ENCODE assay signal across 1 cellular context in genomic region chr7:49483142-49483541, GRCh38.
TF ChIP-seq lines count a peak whose summit lies in the region.

No MANE protein-coding gene starts in this region.

TF ChIP-seq in GM23338, 12 proteins besides CTCF, POLR2A, EP300 and RAD21 (continued from another document):
- TF ChIP-seq, protein P1, sequence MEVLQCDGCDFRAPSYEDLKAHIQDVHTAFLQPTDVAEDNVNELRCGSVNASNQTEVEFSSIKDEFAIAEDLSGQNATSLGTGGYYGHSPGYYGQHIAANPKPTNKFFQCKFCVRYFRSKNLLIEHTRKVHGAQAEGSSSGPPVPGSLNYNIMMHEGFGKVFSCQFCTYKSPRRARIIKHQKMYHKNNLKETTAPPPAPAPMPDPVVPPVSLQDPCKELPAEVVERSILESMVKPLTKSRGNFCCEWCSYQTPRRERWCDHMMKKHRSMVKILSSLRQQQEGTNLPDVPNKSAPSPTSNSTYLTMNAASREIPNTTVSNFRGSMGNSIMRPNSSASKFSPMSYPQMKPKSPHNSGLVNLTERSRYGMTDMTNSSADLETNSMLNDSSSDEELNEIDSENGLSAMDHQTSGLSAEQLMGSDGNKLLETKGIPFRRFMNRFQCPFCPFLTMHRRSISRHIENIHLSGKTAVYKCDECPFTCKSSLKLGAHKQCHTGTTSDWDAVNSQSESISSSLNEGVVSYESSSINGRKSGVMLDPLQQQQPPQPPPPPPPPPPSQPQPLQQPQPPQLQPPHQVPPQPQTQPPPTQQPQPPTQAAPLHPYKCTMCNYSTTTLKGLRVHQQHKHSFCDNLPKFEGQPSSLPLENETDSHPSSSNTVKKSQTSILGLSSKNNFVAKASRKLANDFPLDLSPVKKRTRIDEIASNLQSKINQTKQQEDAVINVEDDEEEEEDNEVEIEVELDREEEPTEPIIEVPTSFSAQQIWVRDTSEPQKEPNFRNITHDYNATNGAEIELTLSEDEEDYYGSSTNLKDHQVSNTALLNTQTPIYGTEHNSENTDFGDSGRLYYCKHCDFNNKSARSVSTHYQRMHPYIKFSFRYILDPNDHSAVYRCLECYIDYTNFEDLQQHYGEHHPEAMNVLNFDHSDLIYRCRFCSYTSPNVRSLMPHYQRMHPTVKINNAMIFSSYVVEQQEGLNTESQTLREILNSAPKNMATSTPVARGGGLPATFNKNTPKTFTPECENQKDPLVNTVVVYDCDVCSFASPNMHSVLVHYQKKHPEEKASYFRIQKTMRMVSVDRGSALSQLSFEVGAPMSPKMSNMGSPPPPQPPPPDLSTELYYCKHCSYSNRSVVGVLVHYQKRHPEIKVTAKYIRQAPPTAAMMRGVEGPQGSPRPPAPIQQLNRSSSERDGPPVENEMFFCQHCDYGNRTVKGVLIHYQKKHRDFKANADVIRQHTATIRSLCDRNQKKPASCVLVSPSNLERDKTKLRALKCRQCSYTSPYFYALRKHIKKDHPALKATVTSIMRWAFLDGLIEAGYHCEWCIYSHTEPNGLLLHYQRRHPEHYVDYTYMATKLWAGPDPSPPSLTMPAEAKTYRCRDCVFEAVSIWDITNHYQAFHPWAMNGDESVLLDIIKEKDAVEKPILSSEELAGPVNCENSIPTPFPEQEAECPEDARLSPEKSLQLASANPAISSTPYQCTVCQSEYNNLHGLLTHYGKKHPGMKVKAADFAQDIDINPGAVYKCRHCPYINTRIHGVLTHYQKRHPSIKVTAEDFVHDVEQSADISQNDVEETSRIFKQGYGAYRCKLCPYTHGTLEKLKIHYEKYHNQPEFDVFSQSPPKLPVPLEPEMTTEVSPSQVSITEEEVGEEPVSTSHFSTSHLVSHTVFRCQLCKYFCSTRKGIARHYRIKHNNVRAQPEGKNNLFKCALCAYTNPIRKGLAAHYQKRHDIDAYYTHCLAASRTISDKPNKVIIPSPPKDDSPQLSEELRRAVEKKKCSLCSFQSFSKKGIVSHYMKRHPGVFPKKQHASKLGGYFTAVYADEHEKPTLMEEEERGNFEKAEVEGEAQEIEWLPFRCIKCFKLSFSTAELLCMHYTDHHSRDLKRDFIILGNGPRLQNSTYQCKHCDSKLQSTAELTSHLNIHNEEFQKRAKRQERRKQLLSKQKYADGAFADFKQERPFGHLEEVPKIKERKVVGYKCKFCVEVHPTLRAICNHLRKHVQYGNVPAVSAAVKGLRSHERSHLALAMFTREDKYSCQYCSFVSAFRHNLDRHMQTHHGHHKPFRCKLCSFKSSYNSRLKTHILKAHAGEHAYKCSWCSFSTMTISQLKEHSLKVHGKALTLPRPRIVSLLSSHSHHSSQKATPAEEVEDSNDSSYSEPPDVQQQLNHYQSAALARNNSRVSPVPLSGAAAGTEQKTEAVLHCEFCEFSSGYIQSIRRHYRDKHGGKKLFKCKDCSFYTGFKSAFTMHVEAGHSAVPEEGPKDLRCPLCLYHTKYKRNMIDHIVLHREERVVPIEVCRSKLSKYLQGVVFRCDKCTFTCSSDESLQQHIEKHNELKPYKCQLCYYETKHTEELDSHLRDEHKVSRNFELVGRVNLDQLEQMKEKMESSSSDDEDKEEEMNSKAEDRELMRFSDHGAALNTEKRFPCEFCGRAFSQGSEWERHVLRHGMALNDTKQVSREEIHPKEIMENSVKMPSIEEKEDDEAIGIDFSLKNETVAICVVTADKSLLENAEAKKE (CRISPR knock-in tag; IDR thresholded peaks at IDR 0.05), result no peak
- no peak for TF ChIP-seq EZH2 (IDR thresholded peaks at IDR 0.05; ENCODE audit: low read depth, unreplicated experiment)
- TF ChIP-seq JUNB (IDR thresholded peaks at IDR 0.05; ENCODE audit: unreplicated experiment), result no peak
- TF ChIP-seq EZH2phosphoT487 (IDR thresholded peaks at IDR 0.05; ENCODE audit: unreplicated experiment), result no peak
- no peak for TF ChIP-seq ZNF331 (CRISPR knock-in tag; IDR thresholded peaks at IDR 0.05; ENCODE audit: low read depth)
